19 cellular contexts compared by ENCODE assay signal in genomic region chr1:234855851-234856250, GRCh38.
A peak's percentile ranks its signal among the peaks of the same experiment; 100 is the strongest.
DNase-seq lines count a peak whose midpoint lies in the region; ATAC-seq and TF ChIP-seq lines count a peak whose summit lies in the region.
"Had no signal": no experiment of that assay in that cellular context is flagged by ENCODE, and none has a peak within 500 bp of the region (broad histone marks: within the 10 kb centered on the region; RNA-seq: fewer than 3 reads in every experiment).

No MANE protein-coding gene starts in this region.

- ATAC-seq in left cardiac atrium: no peak
- no peak for ATAC-seq in Panc1
- ATAC-seq in GM21360 (IDR thresholded peaks at IDR 0.05; ENCODE audit: unreplicated experiment): no peak
- no peak for ATAC-seq in GM18858 (IDR thresholded peaks at IDR 0.05; ENCODE audit: unreplicated experiment)
- ATAC-seq: CD8-positive, alpha-beta T cell; GM12878; GM23338 had no signal

- TF ChIP-seq EP300 in esophagus muscularis mucosa (IDR thresholded peaks at IDR 0.05): no peak

- H3K36me3 ChIP-seq in right atrium auricular region (no peaks in the 10 kb centered on the region), Panc1 (ENCODE audit: control insufficient read depth, insufficient read depth, low read length) (no peaks in the 10 kb centered on the region), esophagus muscularis mucosa (no peaks in the 10 kb centered on the region), stomach smooth muscle (ENCODE audit: control insufficient read depth in 2 of 2, insufficient read depth in 2 of 2, low read length in 2 of 2) (no peaks in the 10 kb centered on the region)
- H3K36me3 ChIP-seq: BLaER1 treated with 17β-estradiol and CSF1 and Interleukin-3, amounts not matched to agents 10 nM and 100 nM had no signal

- H3K9me3 ChIP-seq in right atrium auricular region: peaks cover 0 to 1% of the 10 kb centered on the region in 2 donors
- no peaks in the 10 kb centered on the region for H3K9me3 ChIP-seq in Panc1 (ENCODE audit: control insufficient read depth, insufficient read depth, low read depth, low read length)
- H3K9me3 ChIP-seq in esophagus muscularis mucosa: no peaks in the 10 kb centered on the region
- H3K9me3 ChIP-seq in stomach smooth muscle (ENCODE audit: control insufficient read depth in 2 of 2, low read length in 2 of 2): no peaks in the 10 kb centered on the region

- no TSS peak for BruUV-seq in Panc1 (replicated peaks; lab: Mats Ljungman, UMichigan)

- H3K4me1 ChIP-seq in right atrium auricular region (peaks cover 0 to 12% of the 10 kb centered on the region in 2 donors), Panc1 (ENCODE audit: control insufficient read depth, insufficient read depth, low read length) (peaks cover 19% of the 10 kb centered on the region), esophagus muscularis mucosa (peaks cover 0 to 31% (median 22%) of the 10 kb centered on the region in 4 donors), stomach smooth muscle (ENCODE audit: control insufficient read depth, insufficient read depth, low read length) (peaks cover 3% of the 10 kb centered on the region)

- POLR2A ChIA-PET in Panc1 (lab: Charles Lee): no interaction called here

- WGBS in esophagus muscularis mucosa: 100% methylated on average over 3 of the region's 3 CpGs

- DNase-seq in right atrium auricular region (ENCODE audit: low spot score) (no peak), left cardiac atrium (no peak), Panc1 (ENCODE audit: low read depth, low spot score) (no peak), esophagus muscularis mucosa (ENCODE audit: extremely low spot score) (no peak)
- DNase-seq in activated naive CD4-positive, alpha-beta T cell (lab: John Stamatoyannopoulos, UW): no peak
- DNase-seq: Calu3; CD8-positive, alpha-beta T cell; DMS53; DND-41; EL; HCEC 1CT; HFFc6 had no signal

- no peak overlapping the region for H3K9ac ChIP-seq in stomach smooth muscle (ENCODE audit: low read length in 2 of 2)

- no peak overlapping the region for H3K4me3 ChIP-seq in right atrium auricular region
- no peak overlapping the region for H3K4me3 ChIP-seq in Panc1 (ENCODE audit: low read depth in 2 of 2, low read length in 2 of 2)
- no peak overlapping the region for H3K4me3 ChIP-seq in esophagus muscularis mucosa
- no peak overlapping the region for H3K4me3 ChIP-seq in stomach smooth muscle (ENCODE audit: low read length in 2 of 2)
- H3K4me3 ChIP-seq: BLaER1 treated with 17β-estradiol and CSF1 and Interleukin-3, amounts not matched to agents 10 nM and 100 nM; GM12878; GM23338 had no signal

- no peak for TF ChIP-seq POLR2A in esophagus muscularis mucosa (IDR thresholded peaks at IDR 0.05; ENCODE audit: low read depth)

- intact Hi-C loops in left cardiac atrium (cut with DNase I) (loop anchor here in 1 of 2 donors (5.0 kb wide), 1 partner anchor 99 kb away; no protein-coding TSS in a partner anchor), Panc1 (cut with micrococcal nuclease; ENCODE audit: unreplicated experiment) (no loop called here), esophagus muscularis mucosa (cut with DNase I) (no loop called here)

- TF ChIP-seq CTCF in right atrium auricular region (IDR thresholded peaks at IDR 0.05): no peak
- TF ChIP-seq CTCF in Panc1 (IDR thresholded peaks at IDR 0.05): no peak
- TF ChIP-seq CTCF in esophagus muscularis mucosa (IDR thresholded peaks at IDR 0.05): no peak

- H3K27ac ChIP-seq in right atrium auricular region: peak overlapping the region; percentile 37 to 68
- peak overlapping the region; percentile 80; the same call in 1 of the 2 replicates for H3K27ac ChIP-seq in Panc1 (ENCODE audit: low read length)
- H3K27ac ChIP-seq in esophagus muscularis mucosa (replicated peaks in 1 of 4): peak overlapping the region in 3 of 4 donors; percentile 57 to 61 (median 58)
- H3K27ac ChIP-seq in stomach smooth muscle (ENCODE audit: low read length): peak overlapping the region; percentile 73
- H3K27ac ChIP-seq: HL-60 had no signal

- H3K27me3 ChIP-seq in right atrium auricular region: no peaks in the 10 kb centered on the region
- H3K27me3 ChIP-seq in Panc1 (ENCODE audit: control insufficient read depth, insufficient read depth, low read length): no peaks in the 10 kb centered on the region
- H3K27me3 ChIP-seq in esophagus muscularis mucosa: no peaks in the 10 kb centered on the region
- no peaks in the 10 kb centered on the region for H3K27me3 ChIP-seq in stomach smooth muscle (ENCODE audit: control insufficient read depth in 1 of 2, insufficient read depth in 2 of 2, low read length in 2 of 2)
- H3K27me3 ChIP-seq: BLaER1 treated with 17β-estradiol and CSF1 and Interleukin-3, amounts not matched to agents 10 nM and 100 nM had no signal

- CTCF ChIA-PET in Panc1 (lab: Charles Lee): interaction anchor here (0.6 kb wide), 1 partner anchor 340 kb away, joined by 4 read pairs; no protein-coding TSS in a partner anchor

- in situ Hi-C loops in Panc1 (cut with HindIII; ENCODE audit: low pct_unique_long_range_greater_than_20kb, low sequenced_read_pairs): no loop called here
